8 cellular contexts compared by ENCODE assay signal in the genomic region with DNA sequence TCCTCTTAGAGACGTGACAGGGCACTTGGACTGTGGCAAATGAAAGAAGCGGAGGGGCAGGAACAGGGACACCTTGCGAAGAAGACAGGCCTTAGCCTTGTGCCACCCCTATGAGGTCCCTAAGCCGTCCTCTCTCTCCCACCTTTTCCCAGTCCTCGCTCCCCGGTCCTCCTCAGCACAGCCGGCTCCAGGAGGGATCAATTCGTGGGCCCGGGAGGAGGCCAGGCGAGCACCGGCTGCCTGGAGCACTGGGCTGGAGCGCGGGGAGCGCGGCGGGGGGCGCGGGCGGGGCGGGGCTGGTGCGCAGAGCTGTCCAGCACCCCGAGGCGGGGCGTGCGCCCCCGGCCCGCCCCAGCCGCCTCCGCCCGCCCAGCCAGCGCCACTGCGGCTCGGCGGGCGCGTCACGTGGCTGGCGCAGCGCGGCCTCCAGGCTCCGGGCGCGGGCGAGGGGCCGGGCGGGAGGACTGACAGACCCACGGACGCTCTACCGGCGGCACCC. TPM values are rescaled to one million over a fixed set of nuclear protein-coding genes. Genes with fewer than 3 reads are reported as not detected.
DNase-seq lines count a peak whose midpoint lies in the region; ATAC-seq and TF ChIP-seq lines count a peak whose summit lies in the region.

A gene with protein sequence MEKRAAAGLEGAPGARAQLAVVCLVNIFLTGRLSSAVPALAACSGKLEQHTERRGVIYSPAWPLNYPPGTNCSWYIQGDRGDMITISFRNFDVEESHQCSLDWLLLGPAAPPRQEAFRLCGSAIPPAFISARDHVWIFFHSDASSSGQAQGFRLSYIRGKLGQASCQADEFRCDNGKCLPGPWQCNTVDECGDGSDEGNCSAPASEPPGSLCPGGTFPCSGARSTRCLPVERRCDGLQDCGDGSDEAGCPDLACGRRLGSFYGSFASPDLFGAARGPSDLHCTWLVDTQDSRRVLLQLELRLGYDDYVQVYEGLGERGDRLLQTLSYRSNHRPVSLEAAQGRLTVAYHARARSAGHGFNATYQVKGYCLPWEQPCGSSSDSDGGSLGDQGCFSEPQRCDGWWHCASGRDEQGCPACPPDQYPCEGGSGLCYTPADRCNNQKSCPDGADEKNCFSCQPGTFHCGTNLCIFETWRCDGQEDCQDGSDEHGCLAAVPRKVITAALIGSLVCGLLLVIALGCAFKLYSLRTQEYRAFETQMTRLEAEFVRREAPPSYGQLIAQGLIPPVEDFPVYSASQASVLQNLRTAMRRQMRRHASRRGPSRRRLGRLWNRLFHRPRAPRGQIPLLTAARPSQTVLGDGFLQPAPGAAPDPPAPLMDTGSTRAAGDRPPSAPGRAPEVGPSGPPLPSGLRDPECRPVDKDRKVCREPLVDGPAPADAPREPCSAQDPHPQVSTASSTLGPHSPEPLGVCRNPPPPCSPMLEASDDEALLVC (plus strand): TSS at position 467 of the 499 bp plus-strand sequence. CDS start 456 bp downstream, outside the sequence.

- intact Hi-C loops in spleen (cut with DNase I; ENCODE audit: low total_unique reads), result no loop called here

- H3K27ac ChIP-seq in caudate nucleus (ENCODE audit: low read depth, low read length) (peak within 1 kb of the TSS; percentile 62), layer of hippocampus (ENCODE audit: low read depth, low read length) (peak within 1 kb of the TSS; percentile 65), spleen (peak within 1 kb of the TSS in 5 of 8 donors; percentile 26 to 71 (median 64))

- H3K4me1 ChIP-seq in spleen, result peaks cover 0 to 31% (median 16%) of the 10 kb centered on the region in 6 donors

- no peak for TF ChIP-seq POLR2A in spleen (IDR thresholded peaks at IDR 0.05)

- no peak for TF ChIP-seq CTCF in spleen (IDR thresholded peaks at IDR 0.05 in 8 of 11, conservative IDR thresholded peaks at IDR 0.05 in 3 of 11)

- DNase-seq in GM19240 (ENCODE audit: insufficient read length, low spot score) (peak; percentile 0), NCI-H2196 treated with DMSO at 0.1 percent for 48 hours (lab: John Stamatoyannopoulos, UW; ENCODE audit: unreplicated experiment) (peak; percentile 15), caudate nucleus (lab: John Stamatoyannopoulos, UW) (peak in 23 of 61 donors; percentile 15 to 62 (median 42)), spleen (peak; percentile 79), NCI-H2029 treated with DMSO at 0.1 percent for 48 hours (lab: John Stamatoyannopoulos, UW) (no peak)
- DNase-seq in activated CD8-positive, alpha-beta memory T cell treated with anti-CD3 and anti-CD28 coated beads for 24 hours, result no peak

- H3K27me3 ChIP-seq in layer of hippocampus (ENCODE audit: control insufficient read depth, insufficient read depth, low read length) (peaks cover 2% of the 10 kb centered on the region), spleen (replicated peaks in 1 of 7) (peaks cover 0 to 61% (median 18%) of the 10 kb centered on the region in 7 donors)

- peak within 1 kb of the TSS; percentile 28 to 76 (median 50) for H3K4me3 ChIP-seq in spleen

- H3K36me3 ChIP-seq in spleen, result peaks cover 0 to 12% (median 0%) of the 10 kb centered on the region in 6 donors

- H3K9me3 ChIP-seq in spleen, result no peaks in the 10 kb centered on the region

- no peak for ATAC-seq in HG02840 (IDR thresholded peaks at IDR 0.05; ENCODE audit: low FRiP score, unreplicated experiment)

- 6 to 22% (median 11%) methylated on average over 5 to 50 of the region's 50 CpGs for WGBS in spleen, 5 donors

RNA-seq across cellular contexts. Expression of the gene that starts here (rescaled TPM):
- total RNA-seq in spleen, result 10 to 100 TPM in 3 of 7 donors, 1 to 10 TPM in 4; 7.9 to 12.8 (median 9.8) TPM
- 1 to 10 TPM; 1.4 to 6.4 (median 2.5) TPM for polyA plus RNA-seq in spleen

Comparison
In these comparisons a context has a peak if more than half of its experiments do, and no peak if none do; other contexts are left out.
1. DNase-seq: peak in GM19240 (single experiment), NCI-H2196 treated with DMSO at 0.1 percent for 48 hours (single experiment) and spleen (single experiment); none in activated CD8-positive, alpha-beta memory T cell treated with anti-CD3 and anti-CD28 coated beads for 24 hours (single experiment) and NCI-H2029 treated with DMSO at 0.1 percent for 48 hours (single experiment).
2. Peak in every context shown above with its lines, with median percentiles within 50 percentile points of each other: H3K27ac ChIP-seq.